In the genomic region with DNA sequence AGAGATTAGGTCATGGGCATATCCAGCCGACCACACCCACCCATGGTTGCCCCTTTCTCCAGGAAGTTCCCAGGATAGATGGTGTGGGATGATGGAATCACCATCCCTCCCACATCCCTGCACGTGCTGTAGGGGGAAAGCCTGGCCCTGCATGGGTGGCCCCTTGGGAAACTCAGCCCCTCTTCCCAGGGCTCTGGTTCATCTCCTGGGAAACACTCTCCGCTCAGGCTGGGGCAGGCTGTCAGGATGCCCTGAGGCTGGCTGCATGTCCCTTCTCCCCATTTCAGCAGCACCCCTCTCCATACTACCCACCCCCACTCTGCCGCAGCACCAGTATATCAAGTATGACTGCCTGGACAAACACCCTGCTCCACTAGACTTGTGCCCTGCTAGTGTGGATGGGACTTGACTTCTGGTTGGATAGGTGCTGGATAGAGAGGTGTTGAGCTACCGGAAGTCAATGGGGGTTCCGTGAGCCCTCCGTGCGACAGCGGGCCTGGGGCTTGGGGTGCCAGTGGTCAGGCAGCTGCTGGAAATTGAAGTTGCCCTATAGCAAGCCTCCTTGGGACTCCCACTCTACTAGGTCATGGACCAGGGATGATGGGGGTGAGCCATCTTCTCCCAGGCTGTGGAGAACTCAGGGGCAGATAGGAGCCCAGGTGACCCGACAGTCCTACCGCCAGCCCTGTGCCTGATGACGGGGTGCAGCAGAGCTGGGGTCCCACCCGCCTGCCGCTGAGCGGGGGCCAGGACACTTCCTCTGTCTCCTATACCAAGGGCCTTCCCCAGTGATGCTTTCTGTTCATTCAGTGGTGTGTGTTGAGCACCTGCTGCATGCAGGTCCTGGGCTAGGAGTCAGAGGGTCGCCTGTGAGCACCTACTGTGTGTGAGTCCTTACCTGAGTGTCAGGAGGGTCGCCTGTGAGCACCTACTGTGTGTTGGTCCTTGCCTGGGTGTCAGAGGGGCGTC, we compare ENCODE assay signal across 1 cellular context.
TF ChIP-seq lines count a peak whose summit lies in the region.

No MANE protein-coding gene starts in this region.

TF ChIP-seq in HCT116, 20 proteins besides CTCF, POLR2A, EP300 and RAD21:
- TF ChIP-seq EZH2phosphoT487 (IDR thresholded peaks at IDR 0.05; ENCODE audit: borderline replicate concordance) (no peak), JUND (IDR thresholded peaks at IDR 0.05) (no peak), CEBPB (IDR thresholded peaks at IDR 0.05; ENCODE audit: low read depth) (no peak), TCF7L2 (IDR thresholded peaks at IDR 0.05; ENCODE audit: borderline replicate concordance, extremely low read depth, insufficient read depth, insufficient read length) (no peak)
- TF ChIP-seq, protein P1, sequence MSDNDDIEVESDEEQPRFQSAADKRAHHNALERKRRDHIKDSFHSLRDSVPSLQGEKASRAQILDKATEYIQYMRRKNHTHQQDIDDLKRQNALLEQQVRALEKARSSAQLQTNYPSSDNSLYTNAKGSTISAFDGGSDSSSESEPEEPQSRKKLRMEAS (IDR thresholded peaks at IDR 0.05): no peak
TF ChIP-seq in HCT116: peak in this region for 0.
